In the genomic region with DNA sequence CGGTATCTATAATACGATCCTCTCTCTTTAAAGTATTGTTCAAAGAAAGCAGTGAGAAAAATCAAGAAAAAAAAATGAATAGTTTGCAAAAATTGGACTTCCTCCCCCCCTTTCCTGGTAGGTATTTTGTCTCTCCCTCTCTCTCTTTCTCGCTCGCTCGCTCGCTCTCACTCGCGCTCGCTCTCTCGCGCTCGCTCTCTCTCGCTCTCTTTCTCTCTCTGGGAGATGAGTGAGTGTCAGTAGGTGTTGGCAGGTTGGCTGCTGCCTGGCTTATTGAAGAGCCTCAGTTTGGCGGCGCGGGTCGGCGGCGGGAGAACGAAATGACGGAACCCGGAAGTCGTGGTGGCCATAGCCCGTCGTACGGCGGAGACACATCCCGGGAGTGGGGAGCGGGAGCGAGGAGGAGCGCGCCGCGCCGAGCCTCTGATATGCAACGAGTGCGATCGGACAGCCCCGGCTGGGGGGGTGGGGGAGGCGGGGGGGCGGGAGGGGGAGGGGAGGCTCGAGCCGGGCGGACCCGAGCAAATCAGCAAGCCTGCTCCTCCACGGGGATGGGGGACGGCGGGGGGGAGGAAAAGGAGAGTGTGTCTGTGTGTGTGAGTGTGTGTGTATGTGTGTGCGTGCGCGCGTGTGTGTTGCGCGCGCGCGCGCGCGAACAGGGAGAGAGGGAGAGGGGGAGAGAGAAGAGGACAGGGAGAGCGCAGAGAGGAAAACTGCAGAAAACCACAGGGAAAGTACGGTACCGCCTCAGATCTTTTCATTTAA, we compare ENCODE assay signal across 8 cellular contexts. TPM values are rescaled to one million over a fixed set of nuclear protein-coding genes. Genes with fewer than 3 reads are reported as not detected.
A peak's percentile ranks its signal among the peaks of the same experiment; 100 is the strongest.
DNase-seq lines count a peak whose midpoint lies in the region; ATAC-seq and TF ChIP-seq lines count a peak whose summit lies in the region.

A gene (minus strand): TSS at position 441 of the 765 bp plus-strand sequence. CDS start 1,083 bp downstream, outside the sequence.

- peak within 1 kb of the TSS; percentile 95 to 97 (median 96) for H3K27ac ChIP-seq in sigmoid colon

- peak within 1 kb of the TSS; percentile 98 for H3K27ac Mint-ChIP-seq in HFFc6
- peak within 1 kb of the TSS; percentile 40 to 73 (median 66) for H3K27ac Mint-ChIP-seq in immature natural killer cell

- H3K4me3 Mint-ChIP-seq in HFFc6: peak within 1 kb of the TSS; percentile 98
- H3K4me3 Mint-ChIP-seq in immature natural killer cell: peak within 1 kb of the TSS; percentile 86 to 99 (median 97)

- H3K27me3 Mint-ChIP-seq in HFFc6 (ENCODE audit: insufficient read depth) (peaks cover 17% of the 10 kb centered on the region), immature natural killer cell (ENCODE audit: low read depth in 3 of 3) (peaks cover 29 to 64% (median 61%) of the 10 kb centered on the region in 3 donors)

- H3K36me3 Mint-ChIP-seq in HFFc6 (ENCODE audit: low read depth): peaks cover 44% of the 10 kb centered on the region
- peaks cover 0 to 3% (median 0%) of the 10 kb centered on the region in 3 donors for H3K36me3 Mint-ChIP-seq in immature natural killer cell

- H3K4me3 ChIP-seq in GM06990 (replicated peaks; ENCODE audit: low read depth, low read length) (peak within 1 kb of the TSS; percentile 88), sigmoid colon (peak within 1 kb of the TSS; percentile 83 to 87 (median 84))

- TF ChIP-seq POLR2A in sigmoid colon (IDR thresholded peaks at IDR 0.05): peak; percentile 50 to 69

- intact Hi-C loops in sigmoid colon (cut with DNase I): loop anchor here (5.0 to 10.0 kb wide), 2 partner anchors 315 to 498 kb away; no protein-coding TSS in a partner anchor

- H3K36me3 ChIP-seq in GM06990 (ENCODE audit: control insufficient read depth, insufficient read depth, low read length) (no peaks in the 10 kb centered on the region), sigmoid colon (no peaks in the 10 kb centered on the region)

- H3K27me3 ChIP-seq in GM06990 (replicated peaks; ENCODE audit: control insufficient read depth, insufficient read depth, low read length): no peaks in the 10 kb centered on the region
- H3K27me3 ChIP-seq in sigmoid colon: no peaks in the 10 kb centered on the region

- ATAC-seq in HG03457 (IDR thresholded peaks at IDR 0.05; ENCODE audit: unreplicated experiment): no peak

- no peak for TF ChIP-seq CTCF in GM06990 (IDR thresholded peaks at IDR 0.05; ENCODE audit: insufficient read depth, low read length, poor library complexity, severe bottlenecking)
- TF ChIP-seq CTCF in HFFc6 (IDR thresholded peaks at IDR 0.05): no peak
- TF ChIP-seq CTCF in sigmoid colon (IDR thresholded peaks at IDR 0.05): no peak

- peak; percentile 92 for DNase-seq in GM06990 (ENCODE audit: extremely low read depth, insufficient read length)
- peak; percentile 87 for DNase-seq in HFFc6
- DNase-seq in NCI-H1436 treated with DMSO at 0.1 percent for 48 hours (lab: John Stamatoyannopoulos, UW): peak; percentile 67
- DNase-seq in SKM-1 (lab: John Stamatoyannopoulos, UW; ENCODE audit: unreplicated experiment): peak; percentile 82
- peak; percentile 32 for DNase-seq in central memory CD4-positive, alpha-beta T cell
- DNase-seq in immature natural killer cell: peak; percentile 28 to 37 (median 36)
- peak; percentile 98 for DNase-seq in sigmoid colon

- peak in 1 of 4 donors; percentile 30 for TF ChIP-seq EP300 in sigmoid colon (IDR thresholded peaks at IDR 0.05)

- H3K9me3 Mint-ChIP-seq in HFFc6 (no peaks in the 10 kb centered on the region), immature natural killer cell (peaks cover 9 to 22% (median 11%) of the 10 kb centered on the region in 6 donors)

- H3K9me3 ChIP-seq in sigmoid colon: no peaks in the 10 kb centered on the region

- H3K4me1 ChIP-seq in sigmoid colon: no peaks in the 10 kb centered on the region

- peaks cover 45% of the 10 kb centered on the region for H3K4me1 Mint-ChIP-seq in HFFc6 (ENCODE audit: low read depth)
- H3K4me1 Mint-ChIP-seq in immature natural killer cell: peaks cover 49 to 63% of the 10 kb centered on the region in 2 donors

- 0% methylated on average over 61 to 62 of the region's 63 CpGs for WGBS in sigmoid colon, 2 donors

RNA-seq across cellular contexts. Expression of the gene that starts here (rescaled TPM):
- total RNA-seq in HFFc6 (2021; fragmentation: NEBNext Ultra II Directional; extraction: Animal tissue kit (Norgen Biotek cat#: 25700)): 10 to 100 TPM; 31.8 to 48.0 (median 42.8) TPM
- polyA plus RNA-seq in immature natural killer cell (not detected), sigmoid colon (1 to 10 TPM; 1.4 to 8.5 (median 4.2) TPM)
- 100 to 1,000 TPM in 1 of 4 donors, 10 to 100 TPM in 3; 76.0 to 154 (median 85.1) TPM for total RNA-seq in sigmoid colon

Comparison
In these comparisons a context has a peak if more than half of its experiments do, and no peak if none do; other contexts are left out.
1. Peak in DNase-seq in immature natural killer cell; RNA of the gene not detected or under 1 TPM.
2. DNase-seq: peak in every context shown above with its lines; median percentile 98 in sigmoid colon; 92 in GM06990; 87 in HFFc6; 82 in SKM-1; 67 in NCI-H1436 treated with DMSO at 0.1 percent for 48 hours; 36 in immature natural killer cell; 32 in central memory CD4-positive, alpha-beta T cell.